In the genomic region with DNA sequence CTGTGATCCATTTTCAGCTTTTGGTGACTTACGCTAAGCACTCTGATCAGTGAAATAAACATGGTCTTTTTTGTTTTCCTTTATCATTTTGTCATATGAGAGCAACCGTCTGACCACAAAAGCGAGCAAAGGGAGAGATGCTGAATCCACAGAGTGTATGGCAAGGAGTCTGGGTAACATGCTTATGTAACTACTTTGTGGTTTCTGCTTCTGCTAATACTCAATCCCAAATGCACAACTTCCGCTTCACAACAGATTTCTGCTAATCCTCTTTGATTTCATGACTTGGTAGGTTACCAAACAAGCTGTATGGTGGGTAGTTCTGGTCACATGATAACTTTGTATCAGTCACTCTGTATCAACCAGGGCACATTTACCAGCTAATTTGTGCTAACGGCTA, we compare ENCODE assay signal across 26 cellular contexts.
DNase-seq lines count a peak whose midpoint lies in the region; ATAC-seq and TF ChIP-seq lines count a peak whose summit lies in the region.
"Had no signal": no experiment of that assay in that cellular context is flagged by ENCODE, and none has a peak within 500 bp of the region (broad histone marks: within the 10 kb centered on the region; RNA-seq: fewer than 3 reads in every experiment).

No MANE protein-coding gene starts in this region.

- no peak overlapping the region for H3K4me3 Mint-ChIP-seq in stimulated activated memory B cell treated with anti-CD40 and anti-IgM and Interleukin-4, amounts not matched to agents 10 μg/mL and 1 μg/mL and 100 μg/mL, for 72 hours
- H3K4me3 Mint-ChIP-seq: activated CD8-positive, alpha-beta T cell treated with anti-CD3 and anti-CD28 coated beads for 36 hours; H9; stimulated activated naive B cell treated with anti-CD40 and anti-IgM and Interleukin-4, amounts not matched to agents 10 μg/mL and 1 μg/mL and 100 μg/mL, for 72 hours had no signal

- H3K9me3 Mint-ChIP-seq in stimulated activated memory B cell treated with anti-CD40 and anti-IgM and Interleukin-4, amounts not matched to agents 10 μg/mL and 1 μg/mL and 100 μg/mL, for 72 hours: no peaks in the 10 kb centered on the region
- H3K9me3 Mint-ChIP-seq: H9; stimulated activated naive B cell treated with anti-CD40 and anti-IgM and Interleukin-4, amounts not matched to agents 10 μg/mL and 1 μg/mL and 100 μg/mL, for 72 hours had no signal

- intact Hi-C loops in upper lobe of right lung (cut with DNase I): no loop called here

- H3K4me3 ChIP-seq in fibroblast of villous mesenchyme (ENCODE audit: low read depth, low read length): no peak overlapping the region
- no peak overlapping the region for H3K4me3 ChIP-seq in upper lobe of right lung
- H3K4me3 ChIP-seq: gastrocnemius medialis, left lung, right atrium auricular region, SJSA1, tibial artery had no signal

- DNase-seq in Kasumi-1 (lab: John Stamatoyannopoulos, UW) (peak; percentile 53 to 57), NOMO-1 treated with DMSO at 0.1 percent for 48 hours (lab: John Stamatoyannopoulos, UW; ENCODE audit: unreplicated experiment) (peak; percentile 97), fibroblast of villous mesenchyme (ENCODE audit: low read depth) (peak; percentile 1), upper lobe of right lung (no peak)
- no peak for DNase-seq in activated CD4-positive, alpha-beta T cell treated with anti-CD3 and anti-CD28 coated beads, Interleukin-2, amount 50 U/mL, for 1 hour
- DNase-seq: activated CD4-positive, CD25-positive, alpha-beta regulatory T cell; activated CD8-positive, alpha-beta T cell treated with anti-CD3 and anti-CD28 coated beads for 36 hours; activated naive CD4-positive, alpha-beta T cell treated with anti-CD3 and anti-CD28 coated beads, Interleukin-2, amount 50 U/mL, for 16 hours; activated T-cell treated with anti-CD3 and anti-CD28 coated beads, Interleukin-2, amount 50 U/mL, for 48 hours; aorta; C1 segment of cervical spinal cord; central memory CD4-positive, alpha-beta T cell; erythroblast; gastrocnemius medialis; GDM1; H9; left lung; NCI-H1092 treated with DMSO at 0.1 percent for 48 hours; NCI-H2081 treated with DMSO at 0.1 percent for 48 hours; stimulated activated CD4-positive, alpha-beta T cell treated with anti-CD3 and anti-CD28 coated beads, Interleukin-15, amount 100 ng/mL, for 24 hours; stimulated activated naive B cell treated with anti-CD40 and anti-IgM and Interleukin-4, amounts not matched to agents 10 μg/mL and 1 μg/mL and 100 μg/mL, for 72 hours; tibial artery had no signal

- H3K36me3 ChIP-seq in upper lobe of right lung: no peaks in the 10 kb centered on the region
- H3K36me3 ChIP-seq: gastrocnemius medialis, left lung, right atrium auricular region, SJSA1, tibial artery had no signal

- TF ChIP-seq CTCF in fibroblast of villous mesenchyme (IDR thresholded peaks at IDR 0.05; ENCODE audit: insufficient read depth, low read depth, low read length) (no peak), upper lobe of right lung (IDR thresholded peaks at IDR 0.05) (no peak)

- H3K4me1 Mint-ChIP-seq in stimulated activated memory B cell treated with anti-CD40 and anti-IgM and Interleukin-4, amounts not matched to agents 10 μg/mL and 1 μg/mL and 100 μg/mL, for 72 hours: no peaks in the 10 kb centered on the region
- H3K4me1 Mint-ChIP-seq: stimulated activated naive B cell treated with anti-CD40 and anti-IgM and Interleukin-4, amounts not matched to agents 10 μg/mL and 1 μg/mL and 100 μg/mL, for 72 hours had no signal

- H3K27me3 Mint-ChIP-seq in stimulated activated memory B cell treated with anti-CD40 and anti-IgM and Interleukin-4, amounts not matched to agents 10 μg/mL and 1 μg/mL and 100 μg/mL, for 72 hours: no peaks in the 10 kb centered on the region
- H3K27me3 Mint-ChIP-seq: activated CD8-positive, alpha-beta T cell treated with anti-CD3 and anti-CD28 coated beads for 36 hours; stimulated activated naive B cell treated with anti-CD40 and anti-IgM and Interleukin-4, amounts not matched to agents 10 μg/mL and 1 μg/mL and 100 μg/mL, for 72 hours had no signal

- no peaks in the 10 kb centered on the region for H3K36me3 Mint-ChIP-seq in stimulated activated memory B cell treated with anti-CD40 and anti-IgM and Interleukin-4, amounts not matched to agents 10 μg/mL and 1 μg/mL and 100 μg/mL, for 72 hours
- H3K36me3 Mint-ChIP-seq: stimulated activated naive B cell treated with anti-CD40 and anti-IgM and Interleukin-4, amounts not matched to agents 10 μg/mL and 1 μg/mL and 100 μg/mL, for 72 hours had no signal

- no peaks in the 10 kb centered on the region for H3K9me3 ChIP-seq in upper lobe of right lung
- H3K9me3 ChIP-seq: gastrocnemius medialis, left lung, right atrium auricular region, SJSA1, tibial artery had no signal

- no peak overlapping the region for H3K27ac Mint-ChIP-seq in stimulated activated memory B cell treated with anti-CD40 and anti-IgM and Interleukin-4, amounts not matched to agents 10 μg/mL and 1 μg/mL and 100 μg/mL, for 72 hours
- H3K27ac Mint-ChIP-seq: activated CD8-positive, alpha-beta T cell treated with anti-CD3 and anti-CD28 coated beads for 36 hours; H9; stimulated activated naive B cell treated with anti-CD40 and anti-IgM and Interleukin-4, amounts not matched to agents 10 μg/mL and 1 μg/mL and 100 μg/mL, for 72 hours had no signal

- ATAC-seq in upper lobe of right lung (peak; percentile 86), GM18505 (IDR thresholded peaks at IDR 0.05; ENCODE audit: unreplicated experiment) (no peak)
- ATAC-seq in stimulated activated memory B cell treated with anti-CD40 and anti-IgM and Interleukin-4, amounts not matched to agents 10 μg/mL and 1 μg/mL and 100 μg/mL, for 72 hours: no peak
- ATAC-seq: activated CD8-positive, alpha-beta T cell treated with anti-CD3 and anti-CD28 coated beads for 36 hours; gastrocnemius medialis; left lung; stimulated activated naive B cell treated with anti-CD40 and anti-IgM and Interleukin-4, amounts not matched to agents 10 μg/mL and 1 μg/mL and 100 μg/mL, for 72 hours had no signal

- no peak for TF ChIP-seq POLR2A in GM18505 (IDR thresholded peaks at IDR 0.05; ENCODE audit: borderline replicate concordance, extremely low read depth, insufficient read depth, insufficient read length)

- no peaks in the 10 kb centered on the region for H3K27me3 ChIP-seq in upper lobe of right lung
- H3K27me3 ChIP-seq: gastrocnemius medialis, left lung, right atrium auricular region, SJSA1, tibial artery had no signal

- no peak overlapping the region for H3K27ac ChIP-seq in upper lobe of right lung
- H3K27ac ChIP-seq: gastrocnemius medialis, left lung, right atrium auricular region, SJSA1, tibial artery had no signal

- H3K4me1 ChIP-seq in upper lobe of right lung: no peaks in the 10 kb centered on the region
- H3K4me1 ChIP-seq: gastrocnemius medialis, left lung, right atrium auricular region, SJSA1, tibial artery had no signal

Comparison
In these comparisons a context has a peak if more than half of its experiments do, and no peak if none do; other contexts are left out.
1. DNase-seq: peak in Kasumi-1 (2 of 2), NOMO-1 treated with DMSO at 0.1 percent for 48 hours (single experiment) and fibroblast of villous mesenchyme (single experiment); none in upper lobe of right lung (single experiment) and activated CD4-positive, alpha-beta T cell treated with anti-CD3 and anti-CD28 coated beads, Interleukin-2, amount 50 U/mL, for 1 hour (single experiment).